ENCODE assay signal across 1 cellular context in the genomic region with DNA sequence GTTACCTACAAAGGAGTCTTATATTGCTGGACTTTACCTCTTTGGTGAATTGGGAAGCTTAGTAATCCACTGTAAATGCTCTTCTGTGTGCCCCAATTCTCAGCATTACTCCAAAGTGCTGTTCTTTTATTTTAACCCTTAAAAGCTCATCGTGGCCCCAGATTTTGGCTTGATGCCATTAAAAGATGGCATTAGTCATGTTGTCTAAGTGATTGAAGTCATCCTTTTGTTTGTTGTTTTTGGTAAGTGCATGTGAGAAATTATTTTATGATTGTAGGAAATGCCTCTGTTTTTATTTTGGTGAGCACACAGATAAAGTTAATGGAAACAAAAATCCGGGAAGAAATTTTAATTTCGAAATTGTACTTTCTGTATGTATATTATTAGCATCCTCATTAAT.
A peak's percentile ranks its signal among the peaks of the same experiment; 100 is the strongest.
TF ChIP-seq lines count a peak whose summit lies in the region.

No MANE protein-coding gene starts in this region.

TF ChIP-seq in HEK293, 187 proteins besides CTCF, POLR2A, EP300 and RAD21 (continued from another document):
- TF ChIP-seq PRDM6 (tag by site-specific recombination; IDR thresholded peaks at IDR 0.05) (peak; percentile 66), ZNF529 (tag by site-specific recombination; IDR thresholded peaks at IDR 0.05; ENCODE audit: insufficient replicate concordance) (peak; percentile 62), ZEB2 (tag by site-specific recombination; IDR thresholded peaks at IDR 0.05) (peak; percentile 64; the same call in 1 of the 2 replicates), ZNF23 (tag by site-specific recombination; IDR thresholded peaks at IDR 0.05; ENCODE audit: borderline replicate concordance) (no peak), YY2 (tag by site-specific recombination; IDR thresholded peaks at IDR 0.05) (0 out of 2 replicates have a peak, but pooled peaks have one; percentile 52), ZNF707 (tag by site-specific recombination; IDR thresholded peaks at IDR 0.05) (no peak), ZNF645 (tag by site-specific recombination; IDR thresholded peaks at IDR 0.05) (no peak), TCF7L2 (IDR thresholded peaks at IDR 0.05; ENCODE audit: borderline replicate concordance, low read depth, low read length) (peak; percentile 57), ZBTB48 (tag by site-specific recombination; IDR thresholded peaks at IDR 0.05) (no peak), ZNF629 (tag by site-specific recombination; IDR thresholded peaks at IDR 0.05) (peak; percentile 53; the same call in 1 of the 2 replicates), ZNF544 (tag by site-specific recombination; IDR thresholded peaks at IDR 0.05) (no peak), ZNF658 (tag by site-specific recombination; IDR thresholded peaks at IDR 0.05) (no peak), ZNF398 (tag by site-specific recombination; IDR thresholded peaks at IDR 0.05) (peak; percentile 52), ZNF169 (tag by site-specific recombination; IDR thresholded peaks at IDR 0.05) (no peak), ZNF660 (tag by site-specific recombination; IDR thresholded peaks at IDR 0.05) (peak; percentile 63; the same call in 1 of the 2 replicates), KLF8 (tag by site-specific recombination; IDR thresholded peaks at IDR 0.05) (peak; percentile 52), ZXDB (tag by site-specific recombination; IDR thresholded peaks at IDR 0.05) (peak; percentile 19; the same call in 1 of the 2 replicates), ZNF335 (tag by site-specific recombination; conservative IDR thresholded peaks at IDR 0.05) (no peak), ZNF221 (tag by site-specific recombination; IDR thresholded peaks at IDR 0.05; ENCODE audit: borderline replicate concordance) (no peak), ZNF394 (tag by site-specific recombination; IDR thresholded peaks at IDR 0.05; ENCODE audit: borderline replicate concordance) (no peak), KLF9 (tag by site-specific recombination; IDR thresholded peaks at IDR 0.05; ENCODE audit: low read depth) (no peak), OSR2 (tag by site-specific recombination; IDR thresholded peaks at IDR 0.05) (peak; percentile 62; the same call in 1 of the 2 replicates), SP3 (tag by site-specific recombination; IDR thresholded peaks at IDR 0.05) (no peak), ZNF610 (tag by site-specific recombination; IDR thresholded peaks at IDR 0.05; ENCODE audit: borderline replicate concordance) (no peak), ZNF48 (tag by site-specific recombination; IDR thresholded peaks at IDR 0.05) (no peak), BCL11A (tag by site-specific recombination; IDR thresholded peaks at IDR 0.05; ENCODE audit: low read depth) (peak; percentile 53; the same call in 1 of the 2 replicates), ZNF843 (tag by site-specific recombination; IDR thresholded peaks at IDR 0.05) (peak; percentile 55; the same call in 1 of the 2 replicates), ZNF768 (tag by site-specific recombination; IDR thresholded peaks at IDR 0.05) (no peak), ZNF175 (tag by site-specific recombination; IDR thresholded peaks at IDR 0.05) (no peak), ZNF549 (tag by site-specific recombination; IDR thresholded peaks at IDR 0.05) (no peak), FEZF1 (tag by site-specific recombination; IDR thresholded peaks at IDR 0.05) (peak; percentile 91)
- TF ChIP-seq, protein P1, sequence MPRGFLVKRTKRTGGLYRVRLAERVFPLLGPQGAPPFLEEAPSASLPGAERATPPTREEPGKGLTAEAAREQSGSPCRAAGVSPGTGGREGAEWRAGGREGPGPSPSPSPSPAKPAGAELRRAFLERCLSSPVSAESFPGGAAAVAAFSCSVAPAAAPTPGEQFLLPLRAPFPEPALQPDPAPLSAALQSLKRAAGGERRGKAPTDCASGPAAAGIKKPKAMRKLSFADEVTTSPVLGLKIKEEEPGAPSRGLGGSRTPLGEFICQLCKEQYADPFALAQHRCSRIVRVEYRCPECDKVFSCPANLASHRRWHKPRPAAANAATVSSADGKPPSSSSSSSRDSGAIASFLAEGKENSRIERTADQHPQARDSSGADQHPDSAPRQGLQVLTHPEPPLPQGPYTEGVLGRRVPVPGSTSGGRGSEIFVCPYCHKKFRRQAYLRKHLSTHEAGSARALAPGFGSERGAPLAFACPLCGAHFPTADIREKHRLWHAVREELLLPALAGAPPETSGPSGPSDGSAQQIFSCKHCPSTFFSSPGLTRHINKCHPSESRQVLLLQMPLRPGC (tag by site-specific recombination; IDR thresholded peaks at IDR 0.05), result peak; percentile 67; the same call in 1 of the 2 replicates
- TF ChIP-seq, protein P2, sequence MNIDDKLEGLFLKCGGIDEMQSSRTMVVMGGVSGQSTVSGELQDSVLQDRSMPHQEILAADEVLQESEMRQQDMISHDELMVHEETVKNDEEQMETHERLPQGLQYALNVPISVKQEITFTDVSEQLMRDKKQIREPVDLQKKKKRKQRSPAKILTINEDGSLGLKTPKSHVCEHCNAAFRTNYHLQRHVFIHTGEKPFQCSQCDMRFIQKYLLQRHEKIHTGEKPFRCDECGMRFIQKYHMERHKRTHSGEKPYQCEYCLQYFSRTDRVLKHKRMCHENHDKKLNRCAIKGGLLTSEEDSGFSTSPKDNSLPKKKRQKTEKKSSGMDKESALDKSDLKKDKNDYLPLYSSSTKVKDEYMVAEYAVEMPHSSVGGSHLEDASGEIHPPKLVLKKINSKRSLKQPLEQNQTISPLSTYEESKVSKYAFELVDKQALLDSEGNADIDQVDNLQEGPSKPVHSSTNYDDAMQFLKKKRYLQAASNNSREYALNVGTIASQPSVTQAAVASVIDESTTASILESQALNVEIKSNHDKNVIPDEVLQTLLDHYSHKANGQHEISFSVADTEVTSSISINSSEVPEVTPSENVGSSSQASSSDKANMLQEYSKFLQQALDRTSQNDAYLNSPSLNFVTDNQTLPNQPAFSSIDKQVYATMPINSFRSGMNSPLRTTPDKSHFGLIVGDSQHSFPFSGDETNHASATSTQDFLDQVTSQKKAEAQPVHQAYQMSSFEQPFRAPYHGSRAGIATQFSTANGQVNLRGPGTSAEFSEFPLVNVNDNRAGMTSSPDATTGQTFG (tag by site-specific recombination; IDR thresholded peaks at IDR 0.05; ENCODE audit: borderline replicate concordance), result no peak
- TF ChIP-seq, protein P3, sequence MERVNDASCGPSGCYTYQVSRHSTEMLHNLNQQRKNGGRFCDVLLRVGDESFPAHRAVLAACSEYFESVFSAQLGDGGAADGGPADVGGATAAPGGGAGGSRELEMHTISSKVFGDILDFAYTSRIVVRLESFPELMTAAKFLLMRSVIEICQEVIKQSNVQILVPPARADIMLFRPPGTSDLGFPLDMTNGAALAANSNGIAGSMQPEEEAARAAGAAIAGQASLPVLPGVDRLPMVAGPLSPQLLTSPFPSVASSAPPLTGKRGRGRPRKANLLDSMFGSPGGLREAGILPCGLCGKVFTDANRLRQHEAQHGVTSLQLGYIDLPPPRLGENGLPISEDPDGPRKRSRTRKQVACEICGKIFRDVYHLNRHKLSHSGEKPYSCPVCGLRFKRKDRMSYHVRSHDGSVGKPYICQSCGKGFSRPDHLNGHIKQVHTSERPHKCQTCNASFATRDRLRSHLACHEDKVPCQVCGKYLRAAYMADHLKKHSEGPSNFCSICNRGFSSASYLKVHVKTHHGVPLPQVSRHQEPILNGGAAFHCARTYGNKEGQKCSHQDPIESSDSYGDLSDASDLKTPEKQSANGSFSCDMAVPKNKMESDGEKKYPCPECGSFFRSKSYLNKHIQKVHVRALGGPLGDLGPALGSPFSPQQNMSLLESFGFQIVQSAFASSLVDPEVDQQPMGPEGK (tag by site-specific recombination; IDR thresholded peaks at IDR 0.05), result no peak
- TF ChIP-seq, protein P4, sequence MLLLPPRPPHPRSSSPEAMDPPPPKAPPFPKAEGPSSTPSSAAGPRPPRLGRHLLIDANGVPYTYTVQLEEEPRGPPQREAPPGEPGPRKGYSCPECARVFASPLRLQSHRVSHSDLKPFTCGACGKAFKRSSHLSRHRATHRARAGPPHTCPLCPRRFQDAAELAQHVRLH (tag by site-specific recombination; IDR thresholded peaks at IDR 0.05), result no peak
- TF ChIP-seq, protein P5, sequence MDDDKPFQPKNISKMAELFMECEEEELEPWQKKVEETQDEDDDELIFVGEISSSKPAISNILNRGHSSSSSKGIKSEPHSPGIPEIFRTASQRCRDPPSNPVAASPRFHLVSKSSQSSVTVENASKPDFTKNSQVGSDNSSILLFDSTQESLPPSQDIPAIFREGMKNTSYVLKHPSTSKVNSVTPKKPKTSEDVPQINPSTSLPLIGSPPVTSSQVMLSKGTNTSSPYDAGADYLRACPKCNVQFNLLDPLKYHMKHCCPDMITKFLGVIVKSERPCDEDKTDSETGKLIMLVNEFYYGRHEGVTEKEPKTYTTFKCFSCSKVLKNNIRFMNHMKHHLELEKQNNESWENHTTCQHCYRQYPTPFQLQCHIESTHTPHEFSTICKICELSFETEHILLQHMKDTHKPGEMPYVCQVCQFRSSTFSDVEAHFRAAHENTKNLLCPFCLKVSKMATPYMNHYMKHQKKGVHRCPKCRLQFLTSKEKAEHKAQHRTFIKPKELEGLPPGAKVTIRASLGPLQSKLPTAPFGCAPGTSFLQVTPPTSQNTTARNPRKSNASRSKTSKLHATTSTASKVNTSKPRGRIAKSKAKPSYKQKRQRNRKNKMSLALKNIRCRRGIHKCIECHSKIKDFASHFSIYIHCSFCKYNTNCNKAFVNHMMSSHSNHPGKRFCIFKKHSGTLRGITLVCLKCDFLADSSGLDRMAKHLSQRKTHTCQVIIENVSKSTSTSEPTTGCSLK (tag by site-specific recombination; IDR thresholded peaks at IDR 0.05), result no peak
